Comparison of ENCODE assay signal across 41 cellular contexts in the genomic region with DNA sequence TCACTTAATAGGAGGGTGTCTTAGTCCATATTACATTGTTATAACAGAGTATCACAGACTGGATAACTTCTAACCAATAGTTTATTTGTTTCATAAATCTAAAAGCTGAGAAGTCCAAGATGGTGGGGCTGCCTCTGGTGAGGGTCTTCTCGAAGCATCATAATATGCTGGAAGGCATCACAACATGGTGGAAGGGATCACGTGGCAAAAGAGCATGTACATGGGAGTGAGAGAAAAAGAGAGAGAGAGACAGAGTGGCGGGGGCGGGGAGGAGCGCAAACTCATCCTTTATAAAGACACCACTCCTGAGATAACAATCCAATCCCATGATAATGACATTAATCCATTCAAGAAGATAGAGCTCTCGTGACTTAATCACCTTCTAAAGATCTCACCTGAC. TPM values are rescaled to one million over a fixed set of nuclear protein-coding genes. Genes with fewer than 3 reads are reported as not detected.
"Had no signal": no experiment of that assay in that cellular context is flagged by ENCODE, and none has a peak within 500 bp of the region (broad histone marks: within the 10 kb centered on the region; RNA-seq: fewer than 3 reads in every experiment).

No MANE protein-coding gene starts in this region.

- H3K27me3 ChIP-seq: ascending aorta, cardiac muscle cell, colonic mucosa, Peyer's patch had no signal

- H3K27ac ChIP-seq: ascending aorta, cardiac muscle cell, colonic mucosa, Peyer's patch, RWPE1 had no signal

- ATAC-seq: activated CD8-positive, alpha-beta memory T cell treated with anti-CD3 and anti-CD28 coated beads, Interleukin-2, amount 10 ng/mL, durations not matched to agents 7 days and 5 days; activated T-cell treated with anti-CD3 and anti-CD28 coated beads, Interleukin-2, amount 50 U/mL, for 72 hours; activated T-helper 17 cell treated with anti-CD3 and anti-CD28 coated beads, Interleukin-2, amount 50 U/mL, for 72 hours; Right ventricle myocardium inferior; SK-N-SH treated with all-trans-retinoic acid at 6 μM for 48 hours had no signal

- H3K36me3 ChIP-seq: ascending aorta, cardiac muscle cell, colonic mucosa, Peyer's patch had no signal

- H3K4me3 ChIP-seq: ascending aorta, cardiac muscle cell, colonic mucosa, Peyer's patch had no signal

- H3K9me3 ChIP-seq: ascending aorta, colonic mucosa, Peyer's patch had no signal

- DNase-seq: activated B cell treated with CpG ODN at 0.5 μM for 24 hours; activated CD4-positive, alpha-beta memory T cell treated with anti-CD3 and anti-CD28 coated beads, Interleukin-2, amount 10 ng/mL, durations not matched to agents 7 days and 5 days; activated CD4-positive, alpha-beta T cell treated with anti-CD3 and anti-CD28 coated beads for 4 hours; activated CD4-positive, alpha-beta T cell treated with anti-CD3 and anti-CD28 coated beads, Interleukin-2, amount 50 U/mL, for 1 hour; activated CD4-positive, CD25-positive, alpha-beta regulatory T cell treated with anti-CD3 and anti-CD28 coated beads, Interleukin-2, amount 50 U/mL, for 72 hours; activated CD8-positive, alpha-beta memory T cell treated with anti-CD3 and anti-CD28 coated beads for 24 hours; activated CD8-positive, alpha-beta memory T cell treated with anti-CD3 and anti-CD28 coated beads, Interleukin-2, amount 10 ng/mL, durations not matched to agents 7 days and 5 days; activated CD8-positive, alpha-beta memory T cell treated with anti-CD3 and anti-CD28 coated beads, Interleukin-2, amount 50 U/mL, for 48 hours; activated effector memory CD4-positive, alpha-beta T cell treated with anti-CD3 and anti-CD28 coated beads, Interleukin-2, amount 50 U/mL, for 16 hours; activated naive CD4-positive, alpha-beta T cell; activated naive CD8-positive, alpha-beta T cell treated with anti-CD3 and anti-CD28 coated beads, Interleukin-2, amount 10 ng/mL, durations not matched to agents 7 days and 5 days; activated T-cell treated with anti-CD3 and anti-CD28 coated beads, Interleukin-2, amount 50 U/mL, for 1 hour; activated T-cell treated with anti-CD3 and anti-CD28 coated beads, Interleukin-2, amount 50 U/mL, for 72 hours; amygdala; colonic mucosa; NCI-H1092 treated with DMSO at 0.1 percent for 48 hours; NCI-H1417; NCI-H1694; NCI-H1930; NCI-H2081 treated with DMSO at 0.1 percent for 48 hours; NCI-H226; NCI-H446 treated with DMSO at 0.1 percent for 48 hours; NCI-H524; NCI-H69; OCI-M1; Peyer's patch; SIG-M5; SW 1271; T1000 had no signal

- H3K4me1 ChIP-seq: ascending aorta, colonic mucosa, Peyer's patch had no signal

RNA-seq across cellular contexts. Expression of a gene that starts 31.5 kb away (rescaled TPM):
- total RNA-seq: activated B cell treated with CpG ODN at 0.5 μM for 24 hours; activated CD4-positive, alpha-beta memory T cell treated with anti-CD3 and anti-CD28 coated beads, Interleukin-2, amount 10 ng/mL, durations not matched to agents 7 days and 5 days; activated CD8-positive, alpha-beta memory T cell treated with anti-CD3 and anti-CD28 coated beads, Interleukin-2, amount 10 ng/mL, durations not matched to agents 7 days and 5 days; activated naive CD8-positive, alpha-beta T cell treated with anti-CD3 and anti-CD28 coated beads, Interleukin-2, amount 10 ng/mL, durations not matched to agents 7 days and 5 days; activated T-cell treated with anti-CD3 and anti-CD28 coated beads, Interleukin-2, amount 50 U/mL, for 72 hours; activated T-helper 17 cell treated with anti-CD3 and anti-CD28 coated beads, Interleukin-2, amount 50 U/mL, for 72 hours; ascending aorta; chondrocyte; colonic mucosa; M059J; Peyer's patch; Right ventricle myocardium inferior; SK-MEL-5; T-helper 1 cell treated with Interleukin-12 subunit alpha and Interleukin-12 subunit beta and Interleukin-4 antibody, amounts not matched to agents 30 ng/mL and 1 ng/mL, for 36 hours; T-helper 2 cell treated with Interferon-gamma antibody and Interleukin-4, amounts not matched to agents 100 ng/mL and 5 ng/mL, for 36 hours had no signal
- polyA plus RNA-seq: adipose tissue, cardiac muscle cell had no signal

RNA-seq across cellular contexts. Expression of a gene that starts 58.2 kb away (rescaled TPM):
- total RNA-seq: activated B cell treated with CpG ODN at 0.5 μM for 24 hours; activated CD4-positive, alpha-beta memory T cell treated with anti-CD3 and anti-CD28 coated beads, Interleukin-2, amount 10 ng/mL, durations not matched to agents 7 days and 5 days; activated CD8-positive, alpha-beta memory T cell treated with anti-CD3 and anti-CD28 coated beads, Interleukin-2, amount 10 ng/mL, durations not matched to agents 7 days and 5 days; activated naive CD8-positive, alpha-beta T cell treated with anti-CD3 and anti-CD28 coated beads, Interleukin-2, amount 10 ng/mL, durations not matched to agents 7 days and 5 days; activated T-cell treated with anti-CD3 and anti-CD28 coated beads, Interleukin-2, amount 50 U/mL, for 72 hours; ascending aorta; cardiac muscle cell; chondrocyte; colonic mucosa; M059J; Peyer's patch; Right ventricle myocardium inferior; SK-MEL-5; T-helper 1 cell treated with Interleukin-12 subunit alpha and Interleukin-12 subunit beta and Interleukin-4 antibody, amounts not matched to agents 30 ng/mL and 1 ng/mL, for 36 hours; T-helper 2 cell treated with Interferon-gamma antibody and Interleukin-4, amounts not matched to agents 100 ng/mL and 5 ng/mL, for 36 hours had no signal
- polyA plus RNA-seq: adipose tissue, cardiac muscle cell had no signal
